Comparison of ENCODE assay signal across 1 cellular context in genomic region chr16:75794426-75794825, GRCh38.
A peak's percentile ranks its signal among the peaks of the same experiment; 100 is the strongest.
TF ChIP-seq lines count a peak whose summit lies in the region.

No MANE protein-coding gene starts in this region.

TF ChIP-seq in GM12878, 131 proteins besides CTCF, POLR2A, EP300 and RAD21 (continued from another document):
- TF ChIP-seq HSF1 (IDR thresholded peaks at IDR 0.05; ENCODE audit: low read depth, low read length) (no peak), BACH1 (IDR thresholded peaks at IDR 0.05; ENCODE audit: borderline replicate concordance) (no peak), NKRF (conservative IDR thresholded peaks at IDR 0.05) (no peak), KLF5 (IDR thresholded peaks at IDR 0.05; ENCODE audit: partially characterized antibody) (no peak), E4F1 (IDR thresholded peaks at IDR 0.05; ENCODE audit: borderline replicate concordance, partially characterized antibody) (no peak), SIN3A (IDR thresholded peaks at IDR 0.05; ENCODE audit: low read depth, low read length) (no peak), YY1 (IDR thresholded peaks at IDR 0.05; ENCODE audit: low read depth, low read length) (no peak), IKZF2 (IDR thresholded peaks at IDR 0.05) (peak in 1 of 2 experiments; percentile 43; a peak in 1 of 4 replicates), ATF2 (IDR thresholded peaks at IDR 0.05; ENCODE audit: low read length) (no peak), IRF3 (IDR thresholded peaks at IDR 0.05) (no peak), TCF12 (IDR thresholded peaks at IDR 0.05; ENCODE audit: low read depth, low read length) (no peak), NBN (IDR thresholded peaks at IDR 0.05) (no peak), RCOR1 (conservative IDR thresholded peaks at IDR 0.05; ENCODE audit: low read depth, low read length) (no peak), ESRRA (IDR thresholded peaks at IDR 0.05; ENCODE audit: low read length) (no peak), CBFB (IDR thresholded peaks at IDR 0.05; ENCODE audit: low read depth) (no peak), NRF1 (conservative IDR thresholded peaks at IDR 0.05; ENCODE audit: low read depth, low read length) (no peak), BCL3 (IDR thresholded peaks at IDR 0.05; ENCODE audit: borderline replicate concordance, insufficient read depth, low read depth, low read length, poor library complexity, severe bottlenecking) (no peak), MYC (IDR thresholded peaks at IDR 0.05; ENCODE audit: insufficient read depth, insufficient read length, insufficient replicate concordance, low read length, severe bottlenecking) (no peak), IRF5 (IDR thresholded peaks at IDR 0.05; ENCODE audit: borderline replicate concordance) (no peak), CEBPZ (IDR thresholded peaks at IDR 0.05; ENCODE audit: low read depth, low read length) (no peak), SPI1 (IDR thresholded peaks at IDR 0.05; ENCODE audit: borderline replicate concordance, insufficient read depth, low read depth, low read length) (peak; percentile 81), RAD51 (IDR thresholded peaks at IDR 0.05) (no peak), MEF2A (IDR thresholded peaks at IDR 0.05; ENCODE audit: insufficient read depth, low read depth, low read length) (no peak), MTA2 (IDR thresholded peaks at IDR 0.05; ENCODE audit: low read depth) (peak; percentile 39; the same call in 1 of the 2 replicates), PAX8 (IDR thresholded peaks at IDR 0.05) (no peak), SMAD1 (IDR thresholded peaks at IDR 0.05; ENCODE audit: low read depth, partially characterized antibody) (no peak), ATF7 (IDR thresholded peaks at IDR 0.05; ENCODE audit: low read depth) (no peak), ZBED1 (IDR thresholded peaks at IDR 0.05; ENCODE audit: borderline replicate concordance) (no peak), CBX5 (IDR thresholded peaks at IDR 0.05; ENCODE audit: low read depth) (no peak)
TF ChIP-seq in GM12878: peak in this region for 4.
